In the genomic region with DNA sequence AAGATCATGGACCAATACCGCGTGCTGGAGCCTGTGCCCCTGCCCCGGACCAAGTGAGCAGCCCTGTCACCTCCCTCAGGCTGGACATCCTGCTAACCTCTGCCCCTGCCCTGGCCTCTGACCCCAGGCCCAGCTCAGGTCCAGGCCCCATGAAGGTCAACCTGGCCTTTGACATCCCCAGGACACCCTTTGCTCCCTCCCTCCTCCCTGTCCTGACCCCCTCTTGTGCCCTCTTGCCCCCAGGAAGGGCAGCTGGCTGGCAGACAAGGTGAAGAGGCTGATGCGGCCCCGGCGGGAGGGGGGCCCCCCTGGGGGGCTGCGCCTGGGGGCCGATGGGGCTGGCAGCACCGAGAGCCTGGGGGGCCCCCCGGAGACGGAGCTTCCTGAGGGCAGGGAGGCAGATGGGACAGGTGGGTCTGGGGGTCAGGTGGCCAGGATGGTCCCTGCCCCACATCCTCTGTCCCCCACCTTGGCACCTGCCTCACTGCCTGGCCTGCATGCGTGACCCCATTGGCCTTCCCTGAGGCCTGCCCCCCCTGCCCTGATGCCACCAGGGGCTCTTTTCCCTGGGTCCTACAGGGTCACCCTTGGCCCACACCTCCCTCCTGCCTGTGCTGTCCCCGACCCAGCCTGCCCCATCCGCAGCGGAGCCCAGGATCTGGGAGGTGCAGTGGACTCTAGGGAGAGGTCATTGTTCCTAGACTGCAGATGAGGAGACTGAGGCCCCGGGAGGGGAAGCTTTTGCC, we compare ENCODE assay signal across 2 cellular contexts.
TF ChIP-seq lines count a peak whose summit lies in the region.

No MANE protein-coding gene starts in this region.

TF ChIP-seq in SK-N-SH, 30 proteins besides CTCF, POLR2A, EP300 and RAD21:
- no peak for TF ChIP-seq TCF12 (IDR thresholded peaks at IDR 0.05)
- TF ChIP-seq JUND (IDR thresholded peaks at IDR 0.05) = no peak
- TF ChIP-seq FOSL2 (IDR thresholded peaks at IDR 0.05; ENCODE audit: borderline replicate concordance, low read depth) = no peak
- no peak for TF ChIP-seq YY1 (IDR thresholded peaks at IDR 0.05; ENCODE audit: low read depth)
- TF ChIP-seq, protein P1, sequence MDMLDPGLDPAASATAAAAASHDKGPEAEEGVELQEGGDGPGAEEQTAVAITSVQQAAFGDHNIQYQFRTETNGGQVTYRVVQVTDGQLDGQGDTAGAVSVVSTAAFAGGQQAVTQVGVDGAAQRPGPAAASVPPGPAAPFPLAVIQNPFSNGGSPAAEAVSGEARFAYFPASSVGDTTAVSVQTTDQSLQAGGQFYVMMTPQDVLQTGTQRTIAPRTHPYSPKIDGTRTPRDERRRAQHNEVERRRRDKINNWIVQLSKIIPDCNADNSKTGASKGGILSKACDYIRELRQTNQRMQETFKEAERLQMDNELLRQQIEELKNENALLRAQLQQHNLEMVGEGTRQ (IDR thresholded peaks at IDR 0.05; ENCODE audit: borderline replicate concordance, low read depth, low read length) = no peak
- TF ChIP-seq NRF1 (IDR thresholded peaks at IDR 0.05; ENCODE audit: low read depth, low read length) = no peak
TF ChIP-seq in SK-N-SH: peak in this region for 0.

TF ChIP-seq in SK-N-SH treated with all-trans-retinoic acid at 6 μM for 48 hours, 23 proteins besides CTCF, POLR2A, EP300 and RAD21:
- TF ChIP-seq, protein P2, sequence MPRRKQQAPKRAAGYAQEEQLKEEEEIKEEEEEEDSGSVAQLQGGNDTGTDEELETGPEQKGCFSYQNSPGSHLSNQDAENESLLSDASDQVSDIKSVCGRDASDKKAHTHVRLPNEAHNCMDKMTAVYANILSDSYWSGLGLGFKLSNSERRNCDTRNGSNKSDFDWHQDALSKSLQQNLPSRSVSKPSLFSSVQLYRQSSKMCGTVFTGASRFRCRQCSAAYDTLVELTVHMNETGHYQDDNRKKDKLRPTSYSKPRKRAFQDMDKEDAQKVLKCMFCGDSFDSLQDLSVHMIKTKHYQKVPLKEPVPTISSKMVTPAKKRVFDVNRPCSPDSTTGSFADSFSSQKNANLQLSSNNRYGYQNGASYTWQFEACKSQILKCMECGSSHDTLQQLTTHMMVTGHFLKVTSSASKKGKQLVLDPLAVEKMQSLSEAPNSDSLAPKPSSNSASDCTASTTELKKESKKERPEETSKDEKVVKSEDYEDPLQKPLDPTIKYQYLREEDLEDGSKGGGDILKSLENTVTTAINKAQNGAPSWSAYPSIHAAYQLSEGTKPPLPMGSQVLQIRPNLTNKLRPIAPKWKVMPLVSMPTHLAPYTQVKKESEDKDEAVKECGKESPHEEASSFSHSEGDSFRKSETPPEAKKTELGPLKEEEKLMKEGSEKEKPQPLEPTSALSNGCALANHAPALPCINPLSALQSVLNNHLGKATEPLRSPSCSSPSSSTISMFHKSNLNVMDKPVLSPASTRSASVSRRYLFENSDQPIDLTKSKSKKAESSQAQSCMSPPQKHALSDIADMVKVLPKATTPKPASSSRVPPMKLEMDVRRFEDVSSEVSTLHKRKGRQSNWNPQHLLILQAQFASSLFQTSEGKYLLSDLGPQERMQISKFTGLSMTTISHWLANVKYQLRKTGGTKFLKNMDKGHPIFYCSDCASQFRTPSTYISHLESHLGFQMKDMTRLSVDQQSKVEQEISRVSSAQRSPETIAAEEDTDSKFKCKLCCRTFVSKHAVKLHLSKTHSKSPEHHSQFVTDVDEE (CRISPR knock-in tag; IDR thresholded peaks at IDR 0.05) = no peak
- TF ChIP-seq ZNF70 (CRISPR knock-in tag; IDR thresholded peaks at IDR 0.05) (no peak), PPARA (CRISPR knock-in tag; IDR thresholded peaks at IDR 0.05; ENCODE audit: borderline replicate concordance) (no peak), TCF4 (CRISPR knock-in tag; IDR thresholded peaks at IDR 0.05; ENCODE audit: borderline replicate concordance) (no peak), ARNTL (CRISPR knock-in tag; IDR thresholded peaks at IDR 0.05; ENCODE audit: borderline replicate concordance, low read depth) (no peak), RARB (CRISPR knock-in tag; IDR thresholded peaks at IDR 0.05) (no peak), ZNF565 (CRISPR knock-in tag; conservative IDR thresholded peaks at IDR 0.05; ENCODE audit: low read depth) (no peak), OSR1 (CRISPR knock-in tag; IDR thresholded peaks at IDR 0.05) (no peak), ISL1 (CRISPR knock-in tag; IDR thresholded peaks at IDR 0.05) (no peak), GLIS3 (CRISPR knock-in tag; IDR thresholded peaks at IDR 0.05) (no peak), ESRRG (CRISPR knock-in tag; IDR thresholded peaks at IDR 0.05) (no peak), ZFP3 (CRISPR knock-in tag; IDR thresholded peaks at IDR 0.05) (no peak), BACH2 (CRISPR knock-in tag; IDR thresholded peaks at IDR 0.05; ENCODE audit: borderline replicate concordance) (no peak), TOX (CRISPR knock-in tag; IDR thresholded peaks at IDR 0.05; ENCODE audit: borderline replicate concordance) (no peak), ZFP30 (CRISPR knock-in tag; IDR thresholded peaks at IDR 0.05) (no peak), ZNF8 (CRISPR knock-in tag; IDR thresholded peaks at IDR 0.05) (no peak), CSDC2 (CRISPR knock-in tag; IDR thresholded peaks at IDR 0.05) (no peak), SNAI2 (CRISPR knock-in tag; IDR thresholded peaks at IDR 0.05) (no peak)
- TF ChIP-seq, protein P3, sequence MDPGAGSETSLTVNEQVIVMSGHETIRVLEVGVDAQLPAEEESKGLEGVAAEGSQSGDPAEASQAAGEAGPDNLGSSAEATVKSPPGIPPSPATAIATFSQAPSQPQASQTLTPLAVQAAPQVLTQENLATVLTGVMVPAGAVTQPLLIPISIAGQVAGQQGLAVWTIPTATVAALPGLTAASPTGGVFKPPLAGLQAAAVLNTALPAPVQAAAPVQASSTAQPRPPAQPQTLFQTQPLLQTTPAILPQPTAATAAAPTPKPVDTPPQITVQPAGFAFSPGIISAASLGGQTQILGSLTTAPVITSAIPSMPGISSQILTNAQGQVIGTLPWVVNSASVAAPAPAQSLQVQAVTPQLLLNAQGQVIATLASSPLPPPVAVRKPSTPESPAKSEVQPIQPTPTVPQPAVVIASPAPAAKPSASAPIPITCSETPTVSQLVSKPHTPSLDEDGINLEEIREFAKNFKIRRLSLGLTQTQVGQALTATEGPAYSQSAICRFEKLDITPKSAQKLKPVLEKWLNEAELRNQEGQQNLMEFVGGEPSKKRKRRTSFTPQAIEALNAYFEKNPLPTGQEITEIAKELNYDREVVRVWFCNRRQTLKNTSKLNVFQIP (CRISPR knock-in tag; IDR thresholded peaks at IDR 0.05; ENCODE audit: borderline replicate concordance, low read depth) = no peak
- TF ChIP-seq, protein P4, sequence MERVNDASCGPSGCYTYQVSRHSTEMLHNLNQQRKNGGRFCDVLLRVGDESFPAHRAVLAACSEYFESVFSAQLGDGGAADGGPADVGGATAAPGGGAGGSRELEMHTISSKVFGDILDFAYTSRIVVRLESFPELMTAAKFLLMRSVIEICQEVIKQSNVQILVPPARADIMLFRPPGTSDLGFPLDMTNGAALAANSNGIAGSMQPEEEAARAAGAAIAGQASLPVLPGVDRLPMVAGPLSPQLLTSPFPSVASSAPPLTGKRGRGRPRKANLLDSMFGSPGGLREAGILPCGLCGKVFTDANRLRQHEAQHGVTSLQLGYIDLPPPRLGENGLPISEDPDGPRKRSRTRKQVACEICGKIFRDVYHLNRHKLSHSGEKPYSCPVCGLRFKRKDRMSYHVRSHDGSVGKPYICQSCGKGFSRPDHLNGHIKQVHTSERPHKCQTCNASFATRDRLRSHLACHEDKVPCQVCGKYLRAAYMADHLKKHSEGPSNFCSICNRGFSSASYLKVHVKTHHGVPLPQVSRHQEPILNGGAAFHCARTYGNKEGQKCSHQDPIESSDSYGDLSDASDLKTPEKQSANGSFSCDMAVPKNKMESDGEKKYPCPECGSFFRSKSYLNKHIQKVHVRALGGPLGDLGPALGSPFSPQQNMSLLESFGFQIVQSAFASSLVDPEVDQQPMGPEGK (CRISPR knock-in tag; IDR thresholded peaks at IDR 0.05; ENCODE audit: borderline replicate concordance) = no peak
